14 cellular contexts compared by ENCODE assay signal in the genomic region with DNA sequence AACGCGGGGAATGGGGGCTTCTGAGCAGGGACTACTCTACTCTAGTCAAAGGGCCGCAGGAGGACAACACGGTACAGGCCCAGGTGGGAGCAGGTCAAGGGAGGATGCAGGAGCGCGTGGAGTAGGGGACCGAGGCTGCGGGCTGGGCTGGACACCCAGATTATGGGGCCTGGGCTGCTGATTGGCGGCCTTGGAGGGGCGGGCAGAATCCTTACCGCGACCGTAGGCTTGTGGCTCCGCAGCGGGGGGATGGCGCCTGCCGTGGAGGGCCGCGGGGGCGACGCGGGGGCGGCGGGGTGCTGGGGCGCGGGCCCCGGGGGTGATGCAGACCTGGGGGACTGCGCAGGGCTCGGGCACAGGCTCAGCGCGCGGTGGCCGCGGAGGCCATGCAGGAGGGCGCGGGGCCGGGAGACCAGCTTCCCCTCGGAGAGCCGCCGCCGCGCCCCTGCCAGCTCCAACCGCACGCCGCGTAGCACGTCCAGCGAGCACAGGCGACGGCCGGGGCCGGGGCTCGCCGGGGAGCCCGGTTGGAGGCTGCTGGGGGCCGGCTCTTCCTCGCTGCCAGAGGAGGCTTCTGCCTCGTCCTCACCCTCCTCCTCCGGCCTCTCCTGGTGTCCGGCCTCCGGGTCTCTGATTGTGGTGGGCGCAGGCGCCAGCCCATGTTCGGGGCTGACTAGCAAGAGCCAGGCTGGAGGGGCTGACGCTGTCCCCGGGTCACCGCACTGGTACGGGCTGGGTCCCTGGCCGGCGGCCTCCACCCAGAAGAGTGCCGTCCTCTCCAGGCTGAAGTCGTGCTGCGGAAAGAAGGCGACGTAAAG. TPM values are rescaled to one million over a fixed set of nuclear protein-coding genes. Genes with fewer than 3 reads are reported as not detected.
DNase-seq lines count a peak whose midpoint lies in the region; TF ChIP-seq lines count a peak whose summit lies in the region.
"Had no signal": no experiment of that assay in that cellular context is flagged by ENCODE, and none has a peak within 500 bp of the region (broad histone marks: within the 10 kb centered on the region; RNA-seq: fewer than 3 reads in every experiment).

No MANE protein-coding gene starts in this region.

- no peak for DNase-seq in Calu3
- no peak for DNase-seq in NT2/D1 (ENCODE audit: low read depth, low spot score)
- DNase-seq in glutamatergic neuron, result peak; percentile 62
- no peak for DNase-seq in neural crest cell (ENCODE audit: low read depth, low spot score)
- DNase-seq in NCI-H510A (lab: John Stamatoyannopoulos, UW), result no peak
- no peak for DNase-seq in WERI-Rb-1
- no peak for DNase-seq in activated CD4-positive, alpha-beta T cell treated with anti-CD3 and anti-CD28 coated beads for 48 hours
- DNase-seq in NCI-H128 (lab: John Stamatoyannopoulos, UW; ENCODE audit: unreplicated experiment), result no peak
- DNase-seq: NCI-H1092, NCI-H446 treated with DMSO at 0.1 percent for 48 hours had no signal

- H3K27me3 ChIP-seq in NT2/D1 (ENCODE audit: insufficient read depth, insufficient read length) (peaks cover 14% of the 10 kb centered on the region), WERI-Rb-1 (ENCODE audit: insufficient read depth, low read depth, severe bottlenecking) (no peaks in the 10 kb centered on the region)
- H3K27me3 ChIP-seq: BLaER1, Peyer's patch had no signal

- H3K27ac Mint-ChIP-seq in Calu3 (ENCODE audit: unreplicated experiment), result no peak overlapping the region
- H3K27ac Mint-ChIP-seq in glutamatergic neuron (ENCODE audit: unreplicated experiment), result peak overlapping the region; percentile 33
- H3K27ac Mint-ChIP-seq in neural crest cell (ENCODE audit: unreplicated experiment), result no peak overlapping the region
- H3K27ac Mint-ChIP-seq: activated naive CD4-positive, alpha-beta T cell treated with anti-CD3 and anti-CD28 coated beads, Interleukin-2, amount 50 U/mL, for 24 hours had no signal

- peaks cover 1% of the 10 kb centered on the region for H3K4me1 ChIP-seq in NT2/D1 (ENCODE audit: insufficient read depth, insufficient read length)
- H3K4me1 ChIP-seq: BLaER1, Peyer's patch had no signal

- no TSS peak for BruUV-seq in Calu3 (replicated peaks; lab: Mats Ljungman, UMichigan)

- H3K9ac ChIP-seq in NT2/D1 (ENCODE audit: insufficient read length, low read depth), result peak overlapping the region; percentile 57
- H3K9ac ChIP-seq: BLaER1 had no signal

- H3K9me3 Mint-ChIP-seq in Calu3 (ENCODE audit: low read depth, unreplicated experiment) (no peaks in the 10 kb centered on the region), glutamatergic neuron (ENCODE audit: unreplicated experiment) (peaks cover 1% of the 10 kb centered on the region), neural crest cell (no peaks in the 10 kb centered on the region)
- H3K9me3 Mint-ChIP-seq: activated naive CD4-positive, alpha-beta T cell treated with anti-CD3 and anti-CD28 coated beads, Interleukin-2, amount 50 U/mL, for 24 hours; central memory CD8-positive, alpha-beta T cell had no signal

- TF ChIP-seq CTCF in Calu3 (IDR thresholded peaks at IDR 0.05; ENCODE audit: unreplicated experiment), result peak; percentile 4
- TF ChIP-seq CTCF in glutamatergic neuron (IDR thresholded peaks at IDR 0.05; ENCODE audit: partially characterized antibody, unreplicated experiment), result peak; percentile 57
- TF ChIP-seq CTCF in neural crest cell (conservative IDR thresholded peaks at IDR 0.05), result peak; percentile 5
- no peak for TF ChIP-seq CTCF in WERI-Rb-1 (IDR thresholded peaks at IDR 0.05; ENCODE audit: low read depth, low read length)

- CTCF ChIA-PET in Calu3 (lab: Charles Lee), result interaction anchor here (0.6 to 1.7 kb wide), 14 partner anchors 9 to 69 kb away, joined by 3 to 14 read pairs (median 4); a partner anchor contains a TSS

- no peak overlapping the region for H3K27ac ChIP-seq in WERI-Rb-1
- H3K27ac ChIP-seq: BLaER1, Peyer's patch had no signal

- H3K27me3 Mint-ChIP-seq in Calu3 (ENCODE audit: unreplicated experiment) (no peaks in the 10 kb centered on the region), glutamatergic neuron (ENCODE audit: unreplicated experiment) (peaks cover 4% of the 10 kb centered on the region), neural crest cell (ENCODE audit: low read depth) (no peaks in the 10 kb centered on the region)
- H3K27me3 Mint-ChIP-seq: activated naive CD4-positive, alpha-beta T cell treated with anti-CD3 and anti-CD28 coated beads, Interleukin-2, amount 50 U/mL, for 24 hours; central memory CD8-positive, alpha-beta T cell had no signal

- H3K4me1 Mint-ChIP-seq in Calu3 (ENCODE audit: low read depth, unreplicated experiment) (no peaks in the 10 kb centered on the region), glutamatergic neuron (ENCODE audit: low read depth, unreplicated experiment) (peaks cover 3% of the 10 kb centered on the region), neural crest cell (peaks cover 5% of the 10 kb centered on the region)

- H3K36me3 Mint-ChIP-seq in Calu3 (ENCODE audit: insufficient read depth, unreplicated experiment), result peaks cover 27% of the 10 kb centered on the region
- peaks cover 7% of the 10 kb centered on the region for H3K36me3 Mint-ChIP-seq in glutamatergic neuron (ENCODE audit: unreplicated experiment)
- H3K36me3 Mint-ChIP-seq in neural crest cell (ENCODE audit: low read depth), result peaks cover 19% of the 10 kb centered on the region

- H3K4me3 Mint-ChIP-seq in Calu3 (ENCODE audit: low read depth, unreplicated experiment) (no peak overlapping the region), glutamatergic neuron (ENCODE audit: unreplicated experiment) (peak overlapping the region; percentile 88), neural crest cell (no peak overlapping the region)
- H3K4me3 Mint-ChIP-seq: activated naive CD4-positive, alpha-beta T cell treated with anti-CD3 and anti-CD28 coated beads, Interleukin-2, amount 50 U/mL, for 24 hours; central memory CD8-positive, alpha-beta T cell had no signal

- intact Hi-C loops in Calu3 (cut with micrococcal nuclease; ENCODE audit: unreplicated experiment), result loop anchor here (1.0 kb wide), 1 partner anchor 47 kb away; no protein-coding TSS in a partner anchor

- H3K9me3 ChIP-seq in NT2/D1 (ENCODE audit: insufficient read depth, low read length), result no peaks in the 10 kb centered on the region
- H3K9me3 ChIP-seq in WERI-Rb-1 (ENCODE audit: severe bottlenecking), result no peaks in the 10 kb centered on the region
- H3K9me3 ChIP-seq: BLaER1, Peyer's patch had no signal

- H3K36me3 ChIP-seq in NT2/D1 (ENCODE audit: insufficient read depth, insufficient read length, low read length), result peaks cover 19% of the 10 kb centered on the region
- H3K36me3 ChIP-seq in WERI-Rb-1, result peaks cover 9% of the 10 kb centered on the region

- H3K4me3 ChIP-seq in NT2/D1 (ENCODE audit: insufficient read length, low read depth) (peak overlapping the region; percentile 22), WERI-Rb-1 (ENCODE audit: low read depth, low read length) (no peak overlapping the region)
- H3K4me3 ChIP-seq: BLaER1, Peyer's patch had no signal

RNA-seq across cellular contexts. Expression of a gene that starts 12.9 kb away (rescaled TPM):
- total RNA-seq in Calu3 (2022) (5.2 TPM in 2 replicates), glutamatergic neuron (ENCODE audit: unreplicated experiment) (4.6 TPM), neural crest cell (3.6 and 4.5 TPM in 2 replicates)

RNA-seq across cellular contexts. Expression of a gene that starts 25.6 kb away (rescaled TPM):
- total RNA-seq in Calu3 (2022) (not detected in 2 replicates), glutamatergic neuron (ENCODE audit: unreplicated experiment) (not detected), neural crest cell (not detected in 2 replicates)

RNA-seq across cellular contexts. Expression of a gene that starts 31.5 kb away (rescaled TPM):
- total RNA-seq in Calu3 (2022) (26.4 and 33.9 TPM in 2 replicates), glutamatergic neuron (ENCODE audit: unreplicated experiment) (13.6 TPM), neural crest cell (37.0 and 40.8 TPM in 2 replicates)

RNA-seq across cellular contexts. Expression of a gene that starts 34.3 kb away (rescaled TPM):
- total RNA-seq in Calu3 (2022), result 0.12 and 0.39 TPM in 2 replicates
- 0.44 TPM for total RNA-seq in glutamatergic neuron (ENCODE audit: unreplicated experiment)
- total RNA-seq in neural crest cell, result 1.5 and 1.8 TPM in 2 replicates

RNA-seq across cellular contexts. Expression of a gene that starts 56.9 kb away (rescaled TPM):
- total RNA-seq in Calu3 (2022) (not detected in 2 replicates), glutamatergic neuron (ENCODE audit: unreplicated experiment) (not detected), neural crest cell (not detected in 2 replicates)
